ENCODE assay signal across 8 cellular contexts in genomic region chr7:130982160-130982638, GRCh38.
DNase-seq lines count a peak whose midpoint lies in the region; ATAC-seq and TF ChIP-seq lines count a peak whose summit lies in the region.

No MANE protein-coding gene starts in this region.

- H3K4me2 ChIP-seq in DOHH2 (ENCODE audit: low read length) = no peak overlapping the region

- TF ChIP-seq CTCF in DOHH2 (IDR thresholded peaks at IDR 0.05; ENCODE audit: low read depth, low read length, poor library complexity, severe bottlenecking) (peak; percentile 97), adrenal gland (IDR thresholded peaks at IDR 0.05) (peak; percentile 40 to 68 (median 61)), thyroid gland (IDR thresholded peaks at IDR 0.05) (peak in 4 of 6 experiments; percentile 53 to 76 (median 62)), coronary artery (IDR thresholded peaks at IDR 0.05) (no peak)

- peaks cover 9% of the 10 kb centered on the region; the same call in 1 of the 2 replicates for H3F3A ChIP-seq in DOHH2 (ENCODE audit: control insufficient read depth, insufficient read depth)

- no peak for TF ChIP-seq POLR2A in adrenal gland (IDR thresholded peaks at IDR 0.05)
- TF ChIP-seq POLR2A in thyroid gland (IDR thresholded peaks at IDR 0.05) = no peak

- DNase-seq in NCI-H2029 (lab: John Stamatoyannopoulos, UW) (peak; percentile 40), adrenal gland (no peak), iris pigment epithelial cell (ENCODE audit: low read depth) (peak; percentile 55), thyroid gland (no peak), coronary artery (ENCODE audit: low spot score) (no peak)

- H3K4me3 ChIP-seq in DOHH2 (ENCODE audit: low read length) (no peak overlapping the region), adrenal gland (no peak overlapping the region), thyroid gland (replicated peaks in 1 of 3) (no peak overlapping the region), coronary artery (no peak overlapping the region)

- intact Hi-C loops in adrenal gland (cut with DNase I) = no loop called here
- intact Hi-C loops in thyroid gland (cut with DNase I) = no loop called here

- peak; percentile 75 for ATAC-seq in GM21529 (IDR thresholded peaks at IDR 0.05; ENCODE audit: unreplicated experiment)
- ATAC-seq in GM19035 (IDR thresholded peaks at IDR 0.05; ENCODE audit: unreplicated experiment) = no peak

- 25 to 31% (median 28%) methylated on average over 3 of the region's 3 CpGs for WGBS in adrenal gland, 4 donors
- 36 to 39% methylated on average over 3 of the region's 3 CpGs for WGBS in thyroid gland, 2 donors

- no peak overlapping the region for H3K27ac ChIP-seq in DOHH2 (ENCODE audit: low read depth, low read length)
- H3K27ac ChIP-seq in adrenal gland = peak overlapping the region in 1 of 5 donors; percentile 34
- H3K27ac ChIP-seq in thyroid gland = peak overlapping the region in 2 of 3 donors; percentile 14 to 28
- H3K27ac ChIP-seq in coronary artery = no peak overlapping the region

- H3K9me3 ChIP-seq in DOHH2 (ENCODE audit: control insufficient read depth, insufficient read depth, low read length) = 0 out of 2 replicates have a peak, but pooled peaks cover 3% of the 10 kb centered on the region
- no peaks in the 10 kb centered on the region for H3K9me3 ChIP-seq in adrenal gland (replicated peaks in 1 of 3)
- H3K9me3 ChIP-seq in thyroid gland = no peaks in the 10 kb centered on the region

- H3K27me3 ChIP-seq in DOHH2 (ENCODE audit: control insufficient read depth, low read length) (no peaks in the 10 kb centered on the region), adrenal gland (no peaks in the 10 kb centered on the region), thyroid gland (no peaks in the 10 kb centered on the region)

- peaks cover 52% of the 10 kb centered on the region for H3K79me2 ChIP-seq in DOHH2 (ENCODE audit: control insufficient read depth, low read length)

- no peaks in the 10 kb centered on the region for H3K9me2 ChIP-seq in DOHH2 (replicated peaks; ENCODE audit: control insufficient read depth, low read length)

- H3K4me1 ChIP-seq in DOHH2 (ENCODE audit: control insufficient read depth, low read length) (no peaks in the 10 kb centered on the region), adrenal gland (replicated peaks in 1 of 2) (peaks cover 11 to 55% of the 10 kb centered on the region in 2 donors), thyroid gland (peaks cover 29 to 53% of the 10 kb centered on the region in 2 donors)

- peaks cover 9% of the 10 kb centered on the region for H4K20me1 ChIP-seq in DOHH2 (ENCODE audit: control insufficient read depth, insufficient read depth, low read depth, low read length)

- H3K36me3 ChIP-seq in DOHH2 (ENCODE audit: control insufficient read depth, low read length) (peaks cover 87% of the 10 kb centered on the region), adrenal gland (replicated peaks in 1 of 2) (peaks cover 0 to 15% of the 10 kb centered on the region in 2 donors), thyroid gland (peaks cover 5 to 9% of the 10 kb centered on the region in 2 donors)

Comparison
In these comparisons a context has a peak if more than half of its experiments do, and no peak if none do; other contexts are left out.
1. H3K27ac ChIP-seq: peak in thyroid gland (2 of 3); none in DOHH2 (single experiment) and coronary artery (0 of 2).
2. DNase-seq: peak in NCI-H2029 (single experiment) and iris pigment epithelial cell (single experiment); none in adrenal gland (0 of 7), thyroid gland (0 of 2) and coronary artery (single experiment).